ENCODE assay signal across 1 cellular context in the genomic region with DNA sequence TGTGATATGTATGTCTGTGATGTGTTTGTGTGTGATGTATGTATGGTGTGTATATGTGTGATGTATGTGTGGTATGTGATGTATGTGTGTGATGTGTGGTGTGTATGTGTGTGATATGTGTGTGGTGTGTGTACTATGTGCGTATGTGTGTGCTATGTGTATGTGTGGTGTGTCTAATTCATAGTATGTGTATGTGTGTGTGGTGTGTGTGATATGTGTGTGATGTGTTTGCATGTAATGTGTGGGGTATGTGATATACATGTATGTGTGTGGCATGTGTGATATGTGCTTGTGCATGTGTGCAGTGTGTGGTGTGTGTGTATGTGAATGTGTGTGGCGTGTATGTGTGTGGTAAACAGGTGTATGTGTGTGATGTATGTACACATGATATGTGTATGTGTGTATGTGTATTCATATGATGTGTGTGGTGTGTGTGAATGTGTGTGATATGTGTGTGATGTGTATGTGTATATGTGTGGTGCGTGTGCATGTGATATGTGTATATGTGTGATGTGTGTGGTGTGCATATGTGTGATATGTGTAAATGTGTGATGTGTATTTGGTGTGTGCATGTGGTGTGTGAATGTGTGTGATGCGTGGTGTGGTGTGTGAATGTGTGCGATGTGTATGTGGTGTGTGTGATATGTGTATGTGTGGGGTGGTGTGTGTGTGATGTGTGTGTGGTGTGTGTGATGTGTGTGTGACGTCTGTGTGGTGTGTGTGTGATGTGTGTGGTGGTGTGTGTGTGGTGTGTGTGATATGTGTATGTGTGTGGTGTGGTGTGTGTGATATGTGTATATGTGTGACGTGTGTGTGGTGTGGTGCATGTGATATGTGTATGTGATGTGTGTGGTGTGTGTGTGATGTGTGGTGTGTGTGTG.
TF ChIP-seq lines count a peak whose summit lies in the region.

No MANE protein-coding gene starts in this region.

TF ChIP-seq in K562, 482 proteins besides CTCF, POLR2A, EP300 and RAD21 (continued from another document and continues in another):
- TF ChIP-seq MGA (IDR thresholded peaks at IDR 0.05): 0 out of 2 replicates have a peak, but pooled peaks have one; percentile 12
- TF ChIP-seq ZBTB26 (CRISPR knock-in tag; IDR thresholded peaks at IDR 0.05): 0 out of 2 replicates have a peak, but pooled peaks have one; percentile 4
- 0 out of 2 replicates have a peak, but pooled peaks have one; percentile 9 for TF ChIP-seq THRB (CRISPR knock-in tag; conservative IDR thresholded peaks at IDR 0.05)
- TF ChIP-seq ELF4 (CRISPR knock-in tag; IDR thresholded peaks at IDR 0.05): 0 out of 2 replicates have a peak, but pooled peaks have one; percentile 63
- TF ChIP-seq, protein P1, sequence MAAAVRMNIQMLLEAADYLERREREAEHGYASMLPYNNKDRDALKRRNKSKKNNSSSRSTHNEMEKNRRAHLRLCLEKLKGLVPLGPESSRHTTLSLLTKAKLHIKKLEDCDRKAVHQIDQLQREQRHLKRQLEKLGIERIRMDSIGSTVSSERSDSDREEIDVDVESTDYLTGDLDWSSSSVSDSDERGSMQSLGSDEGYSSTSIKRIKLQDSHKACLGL (CRISPR knock-in tag; IDR thresholded peaks at IDR 0.05; ENCODE audit: borderline replicate concordance, poor library complexity, severe bottlenecking): no peak
- no peak for TF ChIP-seq LEF1 (IDR thresholded peaks at IDR 0.05)
- TF ChIP-seq KDM1A (IDR thresholded peaks at IDR 0.05): peak in 1 of 2 experiments; percentile 23; a peak in 1 of 4 replicates
- no peak for TF ChIP-seq SIN3A (IDR thresholded peaks at IDR 0.05; ENCODE audit: borderline replicate concordance in 2 of 2, control insufficient read depth in 1 of 2, low read depth in 2 of 2, low read length in 2 of 2)
- no peak for TF ChIP-seq HLTF (IDR thresholded peaks at IDR 0.05)
- TF ChIP-seq, protein P2, sequence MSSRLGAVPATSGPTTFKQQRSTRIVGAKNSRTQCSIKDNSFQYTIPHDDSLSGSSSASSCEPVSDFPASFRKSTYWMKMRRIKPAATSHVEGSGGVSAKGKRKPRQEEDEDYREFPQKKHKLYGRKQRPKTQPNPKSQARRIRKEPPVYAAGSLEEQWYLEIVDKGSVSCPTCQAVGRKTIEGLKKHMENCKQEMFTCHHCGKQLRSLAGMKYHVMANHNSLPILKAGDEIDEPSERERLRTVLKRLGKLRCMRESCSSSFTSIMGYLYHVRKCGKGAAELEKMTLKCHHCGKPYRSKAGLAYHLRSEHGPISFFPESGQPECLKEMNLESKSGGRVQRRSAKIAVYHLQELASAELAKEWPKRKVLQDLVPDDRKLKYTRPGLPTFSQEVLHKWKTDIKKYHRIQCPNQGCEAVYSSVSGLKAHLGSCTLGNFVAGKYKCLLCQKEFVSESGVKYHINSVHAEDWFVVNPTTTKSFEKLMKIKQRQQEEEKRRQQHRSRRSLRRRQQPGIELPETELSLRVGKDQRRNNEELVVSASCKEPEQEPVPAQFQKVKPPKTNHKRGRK (tag; IDR thresholded peaks at IDR 0.05): no peak
- TF ChIP-seq, protein P3, sequence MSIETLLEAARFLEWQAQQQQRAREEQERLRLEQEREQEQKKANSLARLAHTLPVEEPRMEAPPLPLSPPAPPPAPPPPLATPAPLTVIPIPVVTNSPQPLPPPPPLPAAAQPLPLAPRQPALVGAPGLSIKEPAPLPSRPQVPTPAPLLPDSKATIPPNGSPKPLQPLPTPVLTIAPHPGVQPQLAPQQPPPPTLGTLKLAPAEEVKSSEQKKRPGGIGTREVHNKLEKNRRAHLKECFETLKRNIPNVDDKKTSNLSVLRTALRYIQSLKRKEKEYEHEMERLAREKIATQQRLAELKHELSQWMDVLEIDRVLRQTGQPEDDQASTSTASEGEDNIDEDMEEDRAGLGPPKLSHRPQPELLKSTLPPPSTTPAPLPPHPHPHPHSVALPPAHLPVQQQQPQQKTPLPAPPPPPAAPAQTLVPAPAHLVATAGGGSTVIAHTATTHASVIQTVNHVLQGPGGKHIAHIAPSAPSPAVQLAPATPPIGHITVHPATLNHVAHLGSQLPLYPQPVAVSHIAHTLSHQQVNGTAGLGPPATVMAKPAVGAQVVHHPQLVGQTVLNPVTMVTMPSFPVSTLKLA (conservative IDR thresholded peaks at IDR 0.05): no peak
- TF ChIP-seq STAT5A (IDR thresholded peaks at IDR 0.05; ENCODE audit: borderline replicate concordance, low read length): 0 out of 2 replicates have a peak, but pooled peaks have one; percentile 7
- TF ChIP-seq IRF9 (tag; IDR thresholded peaks at IDR 0.05): 0 out of 2 replicates have a peak, but pooled peaks have one; percentile 4
- TF ChIP-seq CBFA2T3 (IDR thresholded peaks at IDR 0.05): no peak
- 0 out of 2 replicates have a peak, but pooled peaks have one; percentile 31 for TF ChIP-seq NFRKB (IDR thresholded peaks at IDR 0.05; ENCODE audit: low read depth)
- no peak for TF ChIP-seq DMBX1 (CRISPR knock-in tag; IDR thresholded peaks at IDR 0.05; ENCODE audit: borderline replicate concordance)
- TF ChIP-seq ZNF253 (CRISPR knock-in tag; conservative IDR thresholded peaks at IDR 0.05): no peak
- TF ChIP-seq, protein P4, sequence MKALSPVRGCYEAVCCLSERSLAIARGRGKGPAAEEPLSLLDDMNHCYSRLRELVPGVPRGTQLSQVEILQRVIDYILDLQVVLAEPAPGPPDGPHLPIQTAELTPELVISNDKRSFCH (CRISPR knock-in tag; IDR thresholded peaks at IDR 0.05): no peak
- TF ChIP-seq, protein P4 (tag; IDR thresholded peaks at IDR 0.05): no peak
- TF ChIP-seq, protein P5, sequence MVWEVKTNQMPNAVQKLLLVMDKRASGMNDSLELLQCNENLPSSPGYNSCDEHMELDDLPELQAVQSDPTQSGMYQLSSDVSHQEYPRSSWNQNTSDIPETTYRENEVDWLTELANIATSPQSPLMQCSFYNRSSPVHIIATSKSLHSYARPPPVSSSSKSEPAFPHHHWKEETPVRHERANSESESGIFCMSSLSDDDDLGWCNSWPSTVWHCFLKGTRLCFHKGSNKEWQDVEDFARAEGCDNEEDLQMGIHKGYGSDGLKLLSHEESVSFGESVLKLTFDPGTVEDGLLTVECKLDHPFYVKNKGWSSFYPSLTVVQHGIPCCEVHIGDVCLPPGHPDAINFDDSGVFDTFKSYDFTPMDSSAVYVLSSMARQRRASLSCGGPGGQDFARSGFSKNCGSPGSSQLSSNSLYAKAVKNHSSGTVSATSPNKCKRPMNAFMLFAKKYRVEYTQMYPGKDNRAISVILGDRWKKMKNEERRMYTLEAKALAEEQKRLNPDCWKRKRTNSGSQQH (CRISPR knock-in tag; IDR thresholded peaks at IDR 0.05): 0 out of 2 replicates have a peak, but pooled peaks have one; percentile 12
- TF ChIP-seq ILK (tag; IDR thresholded peaks at IDR 0.05; ENCODE audit: borderline replicate concordance, low read depth): no peak
- TF ChIP-seq ZBTB1 (CRISPR knock-in tag; IDR thresholded peaks at IDR 0.05; ENCODE audit: borderline replicate concordance, low read depth): no peak
- TF ChIP-seq, protein P6, sequence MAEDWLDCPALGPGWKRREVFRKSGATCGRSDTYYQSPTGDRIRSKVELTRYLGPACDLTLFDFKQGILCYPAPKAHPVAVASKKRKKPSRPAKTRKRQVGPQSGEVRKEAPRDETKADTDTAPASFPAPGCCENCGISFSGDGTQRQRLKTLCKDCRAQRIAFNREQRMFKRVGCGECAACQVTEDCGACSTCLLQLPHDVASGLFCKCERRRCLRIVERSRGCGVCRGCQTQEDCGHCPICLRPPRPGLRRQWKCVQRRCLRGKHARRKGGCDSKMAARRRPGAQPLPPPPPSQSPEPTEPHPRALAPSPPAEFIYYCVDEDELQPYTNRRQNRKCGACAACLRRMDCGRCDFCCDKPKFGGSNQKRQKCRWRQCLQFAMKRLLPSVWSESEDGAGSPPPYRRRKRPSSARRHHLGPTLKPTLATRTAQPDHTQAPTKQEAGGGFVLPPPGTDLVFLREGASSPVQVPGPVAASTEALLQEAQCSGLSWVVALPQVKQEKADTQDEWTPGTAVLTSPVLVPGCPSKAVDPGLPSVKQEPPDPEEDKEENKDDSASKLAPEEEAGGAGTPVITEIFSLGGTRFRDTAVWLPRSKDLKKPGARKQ (CRISPR knock-in tag; IDR thresholded peaks at IDR 0.05): no peak
- no peak for TF ChIP-seq ZNF23 (CRISPR knock-in tag; IDR thresholded peaks at IDR 0.05)
